Comparison of ENCODE assay signal across 18 cellular contexts in genomic region chr22:24827305-24827704, GRCh38. TPM values are rescaled to one million over a fixed set of nuclear protein-coding genes. Genes with fewer than 3 reads are reported as not detected.
DNase-seq lines count a peak whose midpoint lies in the region; ATAC-seq and TF ChIP-seq lines count a peak whose summit lies in the region.
"Had no signal": no experiment of that assay in that cellular context is flagged by ENCODE, and none has a peak within 500 bp of the region (broad histone marks: within the 10 kb centered on the region; RNA-seq: fewer than 3 reads in every experiment).

No MANE protein-coding gene starts in this region.

- no peak for TF ChIP-seq CTCF in Peyer's patch (IDR thresholded peaks at IDR 0.05)

- H3K27ac ChIP-seq in Peyer's patch, result peak overlapping the region in 2 of 4 donors; percentile 31 to 68
- H3K27ac ChIP-seq: thoracic aorta had no signal

- H3K4me3 Mint-ChIP-seq in activated CD4-positive, alpha-beta memory T cell treated with anti-CD3 and anti-CD28 coated beads, Interleukin-2, amount 10 ng/mL, durations not matched to agents 7 days and 5 days, result no peak overlapping the region
- H3K4me3 Mint-ChIP-seq: B cell; effector memory CD8-positive, alpha-beta T cell had no signal

- H3K4me1 Mint-ChIP-seq in activated CD4-positive, alpha-beta memory T cell treated with anti-CD3 and anti-CD28 coated beads, Interleukin-2, amount 10 ng/mL, durations not matched to agents 7 days and 5 days, result peaks cover 3% of the 10 kb centered on the region

- DNase-seq in DMS153 treated with DMSO at 0.1 percent for 48 hours (lab: John Stamatoyannopoulos, UW; ENCODE audit: unreplicated experiment) (peak; percentile 87), NCI-H2029 (lab: John Stamatoyannopoulos, UW) (peak; percentile 89), Peyer's patch (peak in 2 of 3 donors; percentile 66 to 76), sciatic nerve (ENCODE audit: low spot score) (no peak), H7 (no peak)
- DNase-seq in activated CD4-positive, alpha-beta memory T cell treated with anti-CD3 and anti-CD28 coated beads, Interleukin-2, amount 10 ng/mL, durations not matched to agents 7 days and 5 days, result no peak
- DNase-seq: effector memory CD8-positive, alpha-beta T cell; hypothalamus; NCI-H1048 had no signal

- intact Hi-C loops in sciatic nerve (cut with DNase I), result no loop called here

- H3K4me3 ChIP-seq in Peyer's patch (no peak overlapping the region), mucosa of stomach (ENCODE audit: low read length) (no peak overlapping the region), H7 (ENCODE audit: insufficient read depth, low read depth, low read length) (no peak overlapping the region)
- H3K4me3 ChIP-seq: K562, thoracic aorta had no signal

- CTCF ChIA-PET in activated CD4-positive, alpha-beta memory T cell treated with anti-CD3 and anti-CD28 coated beads, Interleukin-2, amount 10 ng/mL, durations not matched to agents 7 days and 5 days (lab: Charles Lee), result interaction anchor here (1.1 kb wide), 1 partner anchor 59 kb away, joined by 3 read pairs; no protein-coding TSS in a partner anchor

- POLR2A ChIA-PET in activated CD4-positive, alpha-beta memory T cell treated with anti-CD3 and anti-CD28 coated beads, Interleukin-2, amount 10 ng/mL, durations not matched to agents 7 days and 5 days (lab: Charles Lee), result no interaction called here

- peaks cover 6% of the 10 kb centered on the region for H3K27me3 Mint-ChIP-seq in activated CD4-positive, alpha-beta memory T cell treated with anti-CD3 and anti-CD28 coated beads, Interleukin-2, amount 10 ng/mL, durations not matched to agents 7 days and 5 days

- H3K36me3 Mint-ChIP-seq in activated CD4-positive, alpha-beta memory T cell treated with anti-CD3 and anti-CD28 coated beads, Interleukin-2, amount 10 ng/mL, durations not matched to agents 7 days and 5 days (ENCODE audit: low read depth), result no peaks in the 10 kb centered on the region

- no peak for TF ChIP-seq POLR2A in Peyer's patch (IDR thresholded peaks at IDR 0.05)

- H3K36me3 ChIP-seq in Peyer's patch (no peaks in the 10 kb centered on the region), mucosa of stomach (ENCODE audit: control insufficient read depth, insufficient read depth, low read length) (no peaks in the 10 kb centered on the region), H7 (replicated peaks; ENCODE audit: control insufficient read depth, insufficient read depth, low read length) (no peaks in the 10 kb centered on the region)
- H3K36me3 ChIP-seq: thoracic aorta had no signal

- H3K9ac ChIP-seq in mucosa of stomach (ENCODE audit: low read length), result peak overlapping the region; percentile 57

- no peak for ATAC-seq in HG03139 (IDR thresholded peaks at IDR 0.05; ENCODE audit: unreplicated experiment)
- no peak for ATAC-seq in sciatic nerve
- ATAC-seq: effector memory CD8-positive, alpha-beta T cell; K562 had no signal

- H3K27ac Mint-ChIP-seq in activated CD4-positive, alpha-beta memory T cell treated with anti-CD3 and anti-CD28 coated beads, Interleukin-2, amount 10 ng/mL, durations not matched to agents 7 days and 5 days, result no peak overlapping the region
- H3K27ac Mint-ChIP-seq: B cell had no signal

- H3K9me3 ChIP-seq in Peyer's patch (no peaks in the 10 kb centered on the region), mucosa of stomach (ENCODE audit: control insufficient read depth, low read length) (no peaks in the 10 kb centered on the region)
- H3K9me3 ChIP-seq: thoracic aorta had no signal

- H3K4me1 ChIP-seq in Peyer's patch, result no peaks in the 10 kb centered on the region
- peaks cover 74% of the 10 kb centered on the region for H3K4me1 ChIP-seq in mucosa of stomach (ENCODE audit: control insufficient read depth, insufficient read depth, low read length)

- H3K27me3 ChIP-seq in Peyer's patch (no peaks in the 10 kb centered on the region), mucosa of stomach (ENCODE audit: control insufficient read depth, insufficient read depth, low read length) (no peaks in the 10 kb centered on the region), H7 (ENCODE audit: control insufficient read depth, insufficient read depth, low read length) (no peaks in the 10 kb centered on the region)

- no peaks in the 10 kb centered on the region for H3K9me3 Mint-ChIP-seq in activated CD4-positive, alpha-beta memory T cell treated with anti-CD3 and anti-CD28 coated beads, Interleukin-2, amount 10 ng/mL, durations not matched to agents 7 days and 5 days
- H3K9me3 Mint-ChIP-seq: effector memory CD8-positive, alpha-beta T cell had no signal

RNA-seq across cellular contexts. Expression of gene SGSM1, which starts 21.3 kb away (rescaled TPM):
- 1 to 10 TPM; 1.4 to 3.3 (median 2.1) TPM for total RNA-seq in Peyer's patch
- 2.9 TPM for total RNA-seq in sciatic nerve
- 1.1 and 2.3 TPM in 2 replicates for total RNA-seq in H7 (2014; rRNA removed; shearing (Covaris generic))
- under 1 TPM; 0.35 to 0.93 TPM for total RNA-seq in activated CD4-positive, alpha-beta memory T cell treated with anti-CD3 and anti-CD28 coated beads, Interleukin-2, amount 10 ng/mL, durations not matched to agents 7 days and 5 days
- total RNA-seq: K562 had no signal

RNA-seq across cellular contexts. Expression of gene PIWIL3, which starts 52.8 kb away (rescaled TPM):
- total RNA-seq in Peyer's patch (not detected), sciatic nerve (not detected)
- total RNA-seq in H7 (2014; rRNA removed; shearing (Covaris generic)), result 0.07 TPM in 2 replicates
- not detected for total RNA-seq in activated CD4-positive, alpha-beta memory T cell treated with anti-CD3 and anti-CD28 coated beads, Interleukin-2, amount 10 ng/mL, durations not matched to agents 7 days and 5 days
- total RNA-seq: activated CD8-positive, alpha-beta memory T cell treated with anti-CD3 and anti-CD28 coated beads for 36 hours; B cell; K562; mucosa of gallbladder; omental fat pad; T-helper 1 cell treated with Interleukin-12 subunit alpha and Interleukin-12 subunit beta and Interleukin-4 antibody, amounts not matched to agents 30 ng/mL and 1 ng/mL, for 36 hours; thoracic aorta had no signal

Comparison
In these comparisons a context has a peak if more than half of its experiments do, and no peak if none do; other contexts are left out.
1. DNase-seq: peak in DMS153 treated with DMSO at 0.1 percent for 48 hours (single experiment), NCI-H2029 (single experiment) and Peyer's patch (2 of 3); none in sciatic nerve (single experiment), H7 (single experiment) and activated CD4-positive, alpha-beta memory T cell treated with anti-CD3 and anti-CD28 coated beads, Interleukin-2, amount 10 ng/mL, durations not matched to agents 7 days and 5 days (single experiment).